8 cellular contexts compared by ENCODE assay signal in genomic region chr7:47581821-47582747, GRCh38. TPM values are rescaled to one million over a fixed set of nuclear protein-coding genes. Genes with fewer than 3 reads are reported as not detected.
DNase-seq lines count a peak whose midpoint lies in the region; ATAC-seq and TF ChIP-seq lines count a peak whose summit lies in the region.

TNS3 (minus strand) TSS chr7:47582111; CDS start chr7:47439636, 142,475 bp downstream.

- peak; percentile 84 for ATAC-seq in Right ventricle myocardium superior (ENCODE audit: poor library complexity)
- ATAC-seq in HG03097 (IDR thresholded peaks at IDR 0.05; ENCODE audit: low FRiP score, unreplicated experiment) = no peak

- H3K4me2 ChIP-seq in parathyroid adenoma (ENCODE audit: low read length) = peak within 1 kb of the TSS; percentile 90

- peak within 1 kb of the TSS; percentile 82 for H3K4me3 ChIP-seq in parathyroid adenoma (ENCODE audit: low read depth, low read length)

- H3K9ac ChIP-seq in parathyroid adenoma = peak within 1 kb of the TSS; percentile 20

- intact Hi-C loops in Right ventricle myocardium superior (cut with DNase I) = loop anchor here (5.0 kb wide), 1 partner anchor 145 kb away; no protein-coding TSS in a partner anchor

- peak; percentile 9 for TF ChIP-seq CTCF in parathyroid adenoma (IDR thresholded peaks at IDR 0.05)

- no peaks in the 10 kb centered on the region for H3K9me3 ChIP-seq in parathyroid adenoma (ENCODE audit: control insufficient read depth, low read length)

- H3K27ac ChIP-seq in parathyroid adenoma = no peak within 1 kb of the TSS

- peaks cover 19% of the 10 kb centered on the region for H3K4me1 ChIP-seq in parathyroid adenoma

- H2AFZ ChIP-seq in parathyroid adenoma = peak within 1 kb of the TSS; percentile 97

- peaks cover 4% of the 10 kb centered on the region for H3K79me2 ChIP-seq in parathyroid adenoma

- H3K36me3 ChIP-seq in parathyroid adenoma (ENCODE audit: control insufficient read depth, insufficient read depth, low read length) = no peaks in the 10 kb centered on the region

- H3K27me3 ChIP-seq in parathyroid adenoma (ENCODE audit: control insufficient read depth, insufficient read depth, low read length) = no peaks in the 10 kb centered on the region

- peak; percentile 80 for DNase-seq in DMS53 (lab: John Stamatoyannopoulos, UW)
- no peak for DNase-seq in DMS53 treated with DMSO at 0.1 percent for 48 hours (lab: John Stamatoyannopoulos, UW; ENCODE audit: unreplicated experiment)
- DNase-seq in SW480 (ENCODE audit: low spot score) = peak; percentile 60
- peak; percentile 66 for DNase-seq in Right ventricle myocardium superior
- DNase-seq in activated naive CD4-positive, alpha-beta T cell (lab: John Stamatoyannopoulos, UW) = no peak
- no peak for DNase-seq in midbrain (lab: John Stamatoyannopoulos, UW)

RNA-seq across cellular contexts. Expression of gene TNS3, which starts in this region (rescaled TPM):
- total RNA-seq in Right ventricle myocardium superior = 43.2 TPM

Comparison
In these comparisons a context has a peak if more than half of its experiments do, and no peak if none do; other contexts are left out.
1. DNase-seq: peak in DMS53 (single experiment), SW480 (single experiment) and Right ventricle myocardium superior (single experiment); none in DMS53 treated with DMSO at 0.1 percent for 48 hours (single experiment), activated naive CD4-positive, alpha-beta T cell (0 of 4) and midbrain (single experiment).